9 cellular contexts compared by ENCODE assay signal in the genomic region with DNA sequence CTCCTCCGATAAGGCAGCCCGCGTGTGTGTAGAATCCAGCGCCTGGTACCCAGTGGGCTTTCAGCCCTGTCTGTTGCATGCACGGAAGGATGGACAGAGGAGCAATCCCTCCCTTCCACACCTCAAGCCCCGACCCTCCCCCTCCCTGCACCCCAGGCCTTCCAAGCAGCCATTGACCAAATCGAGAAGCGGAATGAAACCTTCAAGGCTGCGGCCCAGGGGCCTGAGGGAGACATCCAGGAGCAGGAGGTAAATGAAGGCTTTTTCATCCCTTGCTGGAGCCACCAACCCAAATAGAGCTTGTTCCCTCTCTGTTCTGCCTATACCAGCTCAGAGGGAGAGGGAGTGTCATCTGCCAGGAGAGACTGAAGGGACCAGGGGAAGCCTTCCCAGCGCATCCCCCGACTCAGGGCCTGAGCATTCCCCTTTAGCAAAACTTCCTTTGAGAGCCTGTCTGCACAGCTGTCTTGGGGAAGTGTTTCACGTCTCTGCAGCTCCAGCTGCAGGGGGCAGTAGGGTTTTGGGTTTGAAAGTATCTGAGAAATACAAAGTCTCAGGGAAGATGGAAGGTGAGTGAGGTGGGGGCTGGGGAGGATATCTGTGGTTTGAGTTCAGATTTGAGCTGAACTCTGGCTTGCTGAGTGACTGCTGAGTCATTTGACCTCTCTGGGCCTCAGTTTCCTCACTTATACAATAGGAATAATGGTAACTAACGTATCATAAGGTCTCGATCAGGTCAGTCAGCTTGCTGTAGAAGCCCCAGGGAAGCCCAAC. TPM values are rescaled to one million over a fixed set of nuclear protein-coding genes. Genes with fewer than 3 reads are reported as not detected.
DNase-seq lines count a peak whose midpoint lies in the region; ATAC-seq and TF ChIP-seq lines count a peak whose summit lies in the region.
"Had no signal": no experiment of that assay in that cellular context is flagged by ENCODE, and none has a peak within 500 bp of the region (broad histone marks: within the 10 kb centered on the region; RNA-seq: fewer than 3 reads in every experiment).

No MANE protein-coding gene starts in this region.

- peaks cover 3% of the 10 kb centered on the region for H3K4me1 ChIP-seq in prostate gland (replicated peaks)

- H3K4me3 ChIP-seq in NB4 (ENCODE audit: low read depth, low read length) (no peak overlapping the region), fibroblast of mammary gland (ENCODE audit: control insufficient read depth, low read depth, low read length) (no peak overlapping the region), prostate gland (no peak overlapping the region)
- H3K4me3 ChIP-seq: suprapubic skin had no signal

- peak; percentile 68 for TF ChIP-seq CTCF in NB4 (IDR thresholded peaks at IDR 0.05; ENCODE audit: low read depth, low read length)
- peak; percentile 59 for TF ChIP-seq CTCF in fibroblast of mammary gland (conservative IDR thresholded peaks at IDR 0.05; ENCODE audit: control insufficient read depth, insufficient read depth, low read depth, low read length)
- TF ChIP-seq CTCF in prostate gland (IDR thresholded peaks at IDR 0.05), result peak in 1 of 4 experiments; percentile 32

- H3K27ac Mint-ChIP-seq in activated CD4-positive, alpha-beta memory T cell treated with anti-CD3 and anti-CD28 coated beads, Interleukin-2, amount 10 ng/mL, durations not matched to agents 7 days and 5 days, result peak overlapping the region; percentile 62

- H3K36me3 Mint-ChIP-seq in activated CD4-positive, alpha-beta memory T cell treated with anti-CD3 and anti-CD28 coated beads, Interleukin-2, amount 10 ng/mL, durations not matched to agents 7 days and 5 days (ENCODE audit: low read depth), result peaks cover 10% of the 10 kb centered on the region

- H3K4me1 Mint-ChIP-seq in activated CD4-positive, alpha-beta memory T cell treated with anti-CD3 and anti-CD28 coated beads, Interleukin-2, amount 10 ng/mL, durations not matched to agents 7 days and 5 days, result peaks cover 87% of the 10 kb centered on the region

- H3K9me3 ChIP-seq in prostate gland, result no peaks in the 10 kb centered on the region
- H3K9me3 ChIP-seq: suprapubic skin had no signal

- H3K36me3 ChIP-seq in prostate gland, result no peaks in the 10 kb centered on the region
- H3K36me3 ChIP-seq: suprapubic skin had no signal

- H3K27ac ChIP-seq in prostate gland, result no peak overlapping the region
- H3K27ac ChIP-seq: suprapubic skin had no signal

- intact Hi-C loops in prostate gland (cut with DNase I), result no loop called here

- DNase-seq in DMS 273 treated with DMSO at 0.1 percent for 48 hours (lab: John Stamatoyannopoulos, UW), result peak; percentile 21
- peak; percentile 74 for DNase-seq in NB4 (ENCODE audit: low read depth)
- DNase-seq in activated CD4-positive, alpha-beta memory T cell treated with anti-CD3 and anti-CD28 coated beads, Interleukin-2, amount 10 ng/mL, durations not matched to agents 7 days and 5 days, result peak; percentile 86
- peak; percentile 56 for DNase-seq in fibroblast of mammary gland (ENCODE audit: low read depth)
- peak; percentile 21 to 63 (median 35) for DNase-seq in stimulated activated CD4-positive, alpha-beta T cell treated with anti-CD3 and anti-CD28 coated beads, TNF-alpha, amount 100 ng/mL, for 48 hours (ENCODE audit: low read depth in 3 of 3)
- no peak for DNase-seq in occipital lobe (lab: John Stamatoyannopoulos, UW)
- no peak for DNase-seq in prostate gland (ENCODE audit: low spot score)

- ATAC-seq in GM19397 (IDR thresholded peaks at IDR 0.05; ENCODE audit: unreplicated experiment), result no peak

- 87% methylated on average over 14 of the region's 14 CpGs for WGBS in prostate gland

- H3K27me3 Mint-ChIP-seq in activated CD4-positive, alpha-beta memory T cell treated with anti-CD3 and anti-CD28 coated beads, Interleukin-2, amount 10 ng/mL, durations not matched to agents 7 days and 5 days, result no peaks in the 10 kb centered on the region

- CTCF ChIA-PET in activated CD4-positive, alpha-beta memory T cell treated with anti-CD3 and anti-CD28 coated beads, Interleukin-2, amount 10 ng/mL, durations not matched to agents 7 days and 5 days (lab: Charles Lee), result interaction anchor here (0.6 to 19.8 kb wide), 47 partner anchors 9 to 544 kb away, joined by 3 to 786 read pairs (median 4); a partner anchor contains a TSS

- no peaks in the 10 kb centered on the region for H3K27me3 ChIP-seq in prostate gland (replicated peaks; ENCODE audit: insufficient read depth)
- H3K27me3 ChIP-seq: suprapubic skin had no signal

- H3K9me3 Mint-ChIP-seq in activated CD4-positive, alpha-beta memory T cell treated with anti-CD3 and anti-CD28 coated beads, Interleukin-2, amount 10 ng/mL, durations not matched to agents 7 days and 5 days, result no peaks in the 10 kb centered on the region

- POLR2A ChIA-PET in activated CD4-positive, alpha-beta memory T cell treated with anti-CD3 and anti-CD28 coated beads, Interleukin-2, amount 10 ng/mL, durations not matched to agents 7 days and 5 days (lab: Charles Lee), result interaction anchor here (0.6 to 18.6 kb wide), 10 partner anchors 28 to 236 kb away, joined by 3 to 557 read pairs (median 4); a partner anchor contains a TSS

- H3K4me3 Mint-ChIP-seq in activated CD4-positive, alpha-beta memory T cell treated with anti-CD3 and anti-CD28 coated beads, Interleukin-2, amount 10 ng/mL, durations not matched to agents 7 days and 5 days, result no peak overlapping the region

- TF ChIP-seq POLR2A in NB4 (IDR thresholded peaks at IDR 0.05; ENCODE audit: extremely low read depth, insufficient read length) (no peak), prostate gland (IDR thresholded peaks at IDR 0.05) (no peak)

RNA-seq across cellular contexts. Expression of a gene that starts 16.1 kb away (rescaled TPM):
- total RNA-seq in activated CD4-positive, alpha-beta memory T cell treated with anti-CD3 and anti-CD28 coated beads, Interleukin-2, amount 10 ng/mL, durations not matched to agents 7 days and 5 days, result 1 to 10 TPM; 4.7 to 4.9 TPM
- total RNA-seq in occipital lobe (2.0 TPM), prostate gland (10 to 100 TPM in 1 of 2 donors, 1 to 10 TPM in 1; 3.4 to 17.9 TPM)

RNA-seq across cellular contexts. Expression of a gene that starts 35.5 kb away (rescaled TPM):
- 100 to 1,000 TPM; 131 TPM for total RNA-seq in activated CD4-positive, alpha-beta memory T cell treated with anti-CD3 and anti-CD28 coated beads, Interleukin-2, amount 10 ng/mL, durations not matched to agents 7 days and 5 days
- total RNA-seq in occipital lobe, result 133 TPM
- total RNA-seq in prostate gland, result 100 to 1,000 TPM; 269 to 367 TPM

Comparison
In these comparisons a context has a peak if more than half of its experiments do, and no peak if none do; other contexts are left out.
1. DNase-seq: peak in DMS 273 treated with DMSO at 0.1 percent for 48 hours (single experiment), NB4 (single experiment), activated CD4-positive, alpha-beta memory T cell treated with anti-CD3 and anti-CD28 coated beads, Interleukin-2, amount 10 ng/mL, durations not matched to agents 7 days and 5 days (single experiment), fibroblast of mammary gland (single experiment) and stimulated activated CD4-positive, alpha-beta T cell treated with anti-CD3 and anti-CD28 coated beads, TNF-alpha, amount 100 ng/mL, for 48 hours (3 of 3); none in occipital lobe (single experiment) and prostate gland (single experiment).